Comparison of ENCODE assay signal across 8 cellular contexts in the genomic region with DNA sequence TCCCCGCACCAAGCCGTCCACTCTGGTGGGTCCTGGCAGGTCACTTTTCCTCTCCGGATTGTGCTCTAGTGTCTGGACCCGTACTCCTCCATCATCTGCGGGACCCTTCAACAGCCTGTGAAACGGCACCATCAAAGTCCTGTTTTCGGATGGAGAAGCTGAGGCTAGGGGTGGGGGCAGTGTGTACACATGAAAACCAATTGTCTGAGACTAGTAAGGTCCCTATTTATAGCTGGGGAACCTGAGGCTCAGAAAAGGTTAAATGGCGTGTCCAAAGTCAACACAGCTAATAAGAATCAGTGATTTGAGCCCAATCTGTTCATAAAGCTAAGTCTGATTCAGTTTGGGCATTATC. TPM values are rescaled to one million over a fixed set of nuclear protein-coding genes. Genes with fewer than 3 reads are reported as not detected.
A peak's percentile ranks its signal among the peaks of the same experiment; 100 is the strongest.
DNase-seq lines count a peak whose midpoint lies in the region; ATAC-seq and TF ChIP-seq lines count a peak whose summit lies in the region.

No MANE protein-coding gene starts in this region.

- no peaks in the 10 kb centered on the region for H3K9me3 ChIP-seq in CD8-positive, alpha-beta memory T cell (ENCODE audit: low read length)
- H3K9me3 ChIP-seq in OCI-LY7 (ENCODE audit: low read length) = no peaks in the 10 kb centered on the region
- H3K9me3 ChIP-seq in fibroblast of lung (ENCODE audit: control insufficient read depth, insufficient read depth, low read depth, low read length) = no peaks in the 10 kb centered on the region
- H3K9me3 ChIP-seq in prostate gland = no peaks in the 10 kb centered on the region

- H3K27ac Mint-ChIP-seq in CD8-positive, alpha-beta memory T cell = peak overlapping the region in 3 of 8 donors; percentile 9 to 81 (median 12)

- peaks cover 5 to 8% of the 10 kb centered on the region in 2 donors for H3K27me3 Mint-ChIP-seq in CD8-positive, alpha-beta memory T cell

- H3K9ac ChIP-seq in fibroblast of lung (ENCODE audit: insufficient read depth, low read length) = no peak overlapping the region

- peak overlapping the region; percentile 73 to 89 (median 81) for H3K4me3 Mint-ChIP-seq in CD8-positive, alpha-beta memory T cell

- peak overlapping the region; percentile 53; the same call in 1 of the 2 replicates for H2AFZ ChIP-seq in OCI-LY7 (ENCODE audit: low read length)
- peak overlapping the region; percentile 11 for H2AFZ ChIP-seq in fibroblast of lung (ENCODE audit: low read length)

- POLR2A ChIA-PET in CD8-positive, alpha-beta memory T cell (lab: Charles Lee) = no interaction called here
- POLR2A ChIA-PET in OCI-LY7 (lab: Charles Lee) = interaction anchor here (1.2 to 5.8 kb wide), 6 partner anchors 13 to 73 kb away, joined by 3 to 42 read pairs (median 5); no protein-coding TSS in a partner anchor

- no peaks in the 10 kb centered on the region for H4K20me1 ChIP-seq in OCI-LY7 (ENCODE audit: insufficient read depth, low read length)
- H4K20me1 ChIP-seq in fibroblast of lung (ENCODE audit: control insufficient read depth, extremely low read depth, insufficient read depth, low read length) = no peaks in the 10 kb centered on the region

- TF ChIP-seq CTCF in OCI-LY7 (conservative IDR thresholded peaks at IDR 0.05; ENCODE audit: low read length) = no peak
- TF ChIP-seq CTCF in fibroblast of lung (conservative IDR thresholded peaks at IDR 0.05 in 1 of 2, IDR thresholded peaks at IDR 0.05 in 1 of 2; ENCODE audit: low read depth in 1 of 2, low read length in 2 of 2) = no peak
- TF ChIP-seq CTCF in prostate gland (IDR thresholded peaks at IDR 0.05) = no peak

- H3K4me1 Mint-ChIP-seq in CD8-positive, alpha-beta memory T cell = peaks cover 28 to 36% (median 30%) of the 10 kb centered on the region in 3 donors

- 48% methylated on average over 8 of the region's 8 CpGs for WGBS in prostate gland

- H3K36me3 Mint-ChIP-seq in CD8-positive, alpha-beta memory T cell = no peaks in the 10 kb centered on the region

- peaks cover 28% of the 10 kb centered on the region for H3K4me1 ChIP-seq in CD8-positive, alpha-beta memory T cell (ENCODE audit: insufficient read depth, low read length)
- peaks cover 83% of the 10 kb centered on the region for H3K4me1 ChIP-seq in OCI-LY7 (ENCODE audit: insufficient read depth, low read length, poor library complexity, severe bottlenecking)
- H3K4me1 ChIP-seq in fibroblast of lung (ENCODE audit: control insufficient read depth, extremely low read depth, insufficient read depth, low read length) = peaks cover 4% of the 10 kb centered on the region
- H3K4me1 ChIP-seq in prostate gland (replicated peaks) = no peaks in the 10 kb centered on the region

- H3K9me2 ChIP-seq in OCI-LY7 (ENCODE audit: insufficient read depth, low read length) = no peaks in the 10 kb centered on the region

- intact Hi-C loops in OCI-LY7 (cut with micrococcal nuclease; ENCODE audit: unreplicated experiment) = loop anchor here (1.0 to 5.0 kb wide), 3 partner anchors 229 to 436 kb away; a partner anchor contains a TSS
- intact Hi-C loops in prostate gland (cut with DNase I) = no loop called here

- no TSS peak for BruUV-seq in OCI-LY7 (replicated peaks; lab: Mats Ljungman, UMichigan)

- no peak for ATAC-seq in GM19395 (IDR thresholded peaks at IDR 0.05; ENCODE audit: unreplicated experiment)
- no peak for ATAC-seq in GM21723 (IDR thresholded peaks at IDR 0.05; ENCODE audit: unreplicated experiment)

- H3K36me3 ChIP-seq in CD8-positive, alpha-beta memory T cell (ENCODE audit: insufficient read depth, low read length) = no peaks in the 10 kb centered on the region
- H3K36me3 ChIP-seq in OCI-LY7 (ENCODE audit: insufficient read depth, low read length) (no peaks in the 10 kb centered on the region), fibroblast of lung (ENCODE audit: control insufficient read depth, insufficient read depth, low read length) (no peaks in the 10 kb centered on the region), prostate gland (no peaks in the 10 kb centered on the region)

- no peak for TF ChIP-seq POLR2A in prostate gland (IDR thresholded peaks at IDR 0.05)

- peak overlapping the region; percentile 32 for H3K4me3 ChIP-seq in CD8-positive, alpha-beta memory T cell (ENCODE audit: low read length)
- peak overlapping the region; percentile 79 for H3K4me3 ChIP-seq in OCI-LY7 (ENCODE audit: low read depth, low read length, poor library complexity, severe bottlenecking)
- peak overlapping the region in 1 of 4 experiments; percentile 68 for H3K4me3 ChIP-seq in fibroblast of lung (replicated peaks in 1 of 4; ENCODE audit: control extremely low read depth in 1 of 4, insufficient read depth in 1 of 4, low read depth in 3 of 4, low read length in 4 of 4)
- H3K4me3 ChIP-seq in prostate gland = peak overlapping the region; percentile 39 to 41

- CTCF ChIA-PET in CD8-positive, alpha-beta memory T cell (lab: Charles Lee) = interaction anchor here (1.5 to 1.8 kb wide), 2 partner anchors 9 to 11 kb away, joined by 3 to 6 read pairs; no protein-coding TSS in a partner anchor
- CTCF ChIA-PET in OCI-LY7 (lab: Charles Lee; ENCODE audit: unreplicated experiment) = interaction anchor here (0.9 kb wide), 1 partner anchor 72 kb away, joined by 3 read pairs; no protein-coding TSS in a partner anchor

- no peak for DNase-seq in CD8-positive, alpha-beta memory T cell
- peak; percentile 61 for DNase-seq in OCI-LY7 (ENCODE audit: low spot score)
- no peak for DNase-seq in fibroblast of lung (ENCODE audit: low read depth in 2 of 2)
- no peak for DNase-seq in prostate gland (ENCODE audit: low spot score)
- DNase-seq in NCI-H1694 (lab: John Stamatoyannopoulos, UW) = no peak
- DNase-seq in activated CD8-positive, alpha-beta memory T cell treated with anti-CD3 and anti-CD28 coated beads, Interleukin-2, amount 50 U/mL, for 48 hours = no peak

- no peak overlapping the region for H3K27ac ChIP-seq in CD8-positive, alpha-beta memory T cell (ENCODE audit: low read depth, low read length)
- H3K27ac ChIP-seq in OCI-LY7 (ENCODE audit: low read depth, low read length, poor library complexity, severe bottlenecking) (peak overlapping the region; percentile 94), fibroblast of lung (ENCODE audit: insufficient read depth, low read length) (no peak overlapping the region), prostate gland (no peak overlapping the region)

- no peaks in the 10 kb centered on the region for H3K9me3 Mint-ChIP-seq in CD8-positive, alpha-beta memory T cell

- H3K27me3 ChIP-seq in CD8-positive, alpha-beta memory T cell (ENCODE audit: insufficient read depth, low read length, poor library complexity, severe bottlenecking) = peaks cover 7% of the 10 kb centered on the region
- H3K27me3 ChIP-seq in fibroblast of lung (ENCODE audit: control insufficient read depth, insufficient read depth, low read length) (peaks cover 4% of the 10 kb centered on the region), prostate gland (replicated peaks; ENCODE audit: insufficient read depth) (no peaks in the 10 kb centered on the region)

- H3K79me2 ChIP-seq in OCI-LY7 (ENCODE audit: insufficient read depth, low read depth, low read length) (peaks cover 38% of the 10 kb centered on the region; the same call in 1 of the 2 replicates), fibroblast of lung (ENCODE audit: control insufficient read depth, insufficient read depth, low read length) (peaks cover 32% of the 10 kb centered on the region)

- H3K4me2 ChIP-seq in OCI-LY7 (ENCODE audit: low read length) (peak overlapping the region; percentile 89), fibroblast of lung (ENCODE audit: extremely low read depth, insufficient read depth, low read length) (peak overlapping the region; percentile 74)

RNA-seq across cellular contexts. Expression of a gene that starts 0.7 kb away (rescaled TPM):
- 1 to 10 TPM; 1.5 to 2.8 TPM for total RNA-seq in CD8-positive, alpha-beta memory T cell
- polyA plus RNA-seq in CD8-positive, alpha-beta memory T cell = 0.06 TPM
- total RNA-seq in OCI-LY7 (2014; rRNA removed; shearing (Covaris generic)) = 5.4 and 5.5 TPM in 2 replicates
- total RNA-seq in OCI-LY7 (2022) (15.0 and 25.3 TPM in 2 replicates), fibroblast of lung (15.4 and 19.2 TPM in 2 replicates), prostate gland (10 to 100 TPM; 16.2 to 37.3 TPM)
- 18.9 and 103 TPM in 2 replicates for polyA plus RNA-seq in fibroblast of lung
- 39.6 and 236 TPM in 2 replicates for polyA plus RNA-seq in fibroblast of lung (2012)
- polyA minus RNA-seq in fibroblast of lung (ENCODE audit: low replicate concordance) = 79.7 and 528 TPM in 2 replicates
